19 cellular contexts compared by ENCODE assay signal in the genomic region with DNA sequence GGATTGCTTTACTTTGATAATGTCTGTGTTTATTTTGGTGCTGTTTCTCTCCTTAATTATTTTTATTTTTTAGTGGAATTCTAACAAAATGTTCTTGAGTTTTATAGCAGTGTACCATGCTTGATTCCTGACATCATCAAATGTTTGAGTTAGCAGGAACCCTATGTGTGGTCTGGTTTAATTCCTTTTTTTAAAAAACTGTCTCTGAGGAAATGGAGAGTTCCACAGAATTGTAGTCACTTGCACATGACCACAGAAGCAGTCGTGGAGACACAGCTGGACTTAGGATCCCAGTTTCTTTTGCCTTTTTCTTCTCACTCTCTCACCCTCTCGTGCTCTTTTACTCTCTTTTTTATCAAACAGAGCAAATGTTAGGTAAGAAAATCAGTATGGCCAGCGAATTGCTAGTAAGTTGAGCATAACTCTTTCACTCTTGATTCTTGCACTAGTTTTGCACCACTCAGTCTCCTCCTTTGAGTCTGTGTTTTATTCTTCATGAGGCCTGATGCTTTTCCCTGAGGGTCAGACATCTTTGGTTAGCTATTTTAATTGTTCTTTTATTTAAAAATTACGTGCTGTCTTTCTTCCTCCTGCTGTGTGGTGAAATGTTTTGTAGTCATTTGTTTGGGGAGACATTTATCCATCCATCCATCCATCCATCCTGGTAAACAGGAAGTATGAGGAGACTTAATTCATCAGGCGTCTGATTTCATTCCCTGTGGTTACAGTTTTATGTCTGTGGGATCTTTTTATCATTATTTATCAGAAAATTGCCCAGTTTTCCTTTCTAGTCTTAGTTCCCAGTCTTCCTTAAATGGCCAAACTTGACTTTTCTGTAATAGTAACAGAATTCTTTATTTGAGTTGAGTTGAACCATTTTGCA.
DNase-seq lines count a peak whose midpoint lies in the region; ATAC-seq and TF ChIP-seq lines count a peak whose summit lies in the region.
"Had no signal": no experiment of that assay in that cellular context is flagged by ENCODE, and none has a peak within 500 bp of the region (broad histone marks: within the 10 kb centered on the region; RNA-seq: fewer than 3 reads in every experiment).

No MANE protein-coding gene starts in this region.

- no peaks in the 10 kb centered on the region for H4K20me1 ChIP-seq in SK-N-SH (ENCODE audit: insufficient read depth)

- no peak for TF ChIP-seq EP300 in SK-N-SH (IDR thresholded peaks at IDR 0.05; ENCODE audit: borderline replicate concordance in 1 of 2, low read depth in 1 of 2, low read length in 1 of 2)

- H3K9me3 ChIP-seq in SK-N-SH (no peaks in the 10 kb centered on the region; the same call in 1 of the 2 replicates), T-helper 17 cell (ENCODE audit: control insufficient read depth, low read length, poor library complexity, severe bottlenecking) (no peaks in the 10 kb centered on the region)
- H3K9me3 ChIP-seq: Peyer's patch, upper lobe of right lung had no signal

- peak overlapping the region; percentile 19 for H3K27ac Mint-ChIP-seq in T-helper 17 cell
- peak overlapping the region; percentile 80 for H3K27ac Mint-ChIP-seq in stimulated activated memory B cell treated with anti-CD40 and anti-IgM and Interleukin-4, amounts not matched to agents 10 μg/mL and 1 μg/mL and 100 μg/mL, for 72 hours
- H3K27ac Mint-ChIP-seq: activated naive CD8-positive, alpha-beta T cell treated with anti-CD3 and anti-CD28 coated beads for 36 hours; T-helper 1 cell treated with Interleukin-12 subunit alpha and Interleukin-12 subunit beta and Interleukin-4 antibody, amounts not matched to agents 30 μg/mL and 1 μg/mL, for 36 hours had no signal

- peaks cover 72 to 83% of the 10 kb centered on the region in 2 experiments for H3K36me3 ChIP-seq in SK-N-SH (replicated peaks in 1 of 2; ENCODE audit: control insufficient read depth in 1 of 2, insufficient read depth in 2 of 2, low read length in 1 of 2)

- 85% methylated on average over 5 of the region's 5 CpGs for WGBS in SK-N-SH (ENCODE audit: low lambda C conversion rate)

- H3K27ac ChIP-seq in SK-N-SH (ENCODE audit: low read depth in 2 of 2, low read length in 1 of 2) = peak overlapping the region; percentile 40 to 54
- H3K27ac ChIP-seq: 22Rv1, Peyer's patch, upper lobe of right lung had no signal

- H2AFZ ChIP-seq in SK-N-SH (ENCODE audit: low read depth) = no peak overlapping the region

- no peak for TF ChIP-seq CTCF in SK-N-SH (IDR thresholded peaks at IDR 0.05)
- no peak for TF ChIP-seq CTCF in foreskin fibroblast (IDR thresholded peaks at IDR 0.05; ENCODE audit: low read depth, low read length)

- peaks cover 5% of the 10 kb centered on the region for H3K9me3 Mint-ChIP-seq in stimulated activated memory B cell treated with anti-CD40 and anti-IgM and Interleukin-4, amounts not matched to agents 10 μg/mL and 1 μg/mL and 100 μg/mL, for 72 hours
- H3K9me3 Mint-ChIP-seq: activated naive CD8-positive, alpha-beta T cell treated with anti-CD3 and anti-CD28 coated beads for 36 hours had no signal

- H3K4me3 ChIP-seq in SK-N-SH (ENCODE audit: low read depth in 2 of 2, low read length in 1 of 2) = no peak overlapping the region
- no peak overlapping the region for H3K4me3 ChIP-seq in foreskin fibroblast (ENCODE audit: low read depth in 1 of 2, low read length in 2 of 2)
- H3K4me3 ChIP-seq: Peyer's patch, upper lobe of right lung had no signal

- no peak for DNase-seq in SK-N-SH
- no peak for DNase-seq in T-helper 17 cell
- peak; percentile 41 to 61 for DNase-seq in foreskin fibroblast
- no peak for DNase-seq in NCI-H748 treated with DMSO at 0.1 percent for 48 hours (lab: John Stamatoyannopoulos, UW)
- DNase-seq in HuH-7.5 (ENCODE audit: low spot score) = no peak
- DNase-seq: activated CD8-positive, alpha-beta memory T cell treated with anti-CD3 and anti-CD28 coated beads, Interleukin-2, amount 50 U/mL, for 4 hours; activated naive CD8-positive, alpha-beta T cell treated with anti-CD3 and anti-CD28 coated beads for 36 hours; hypothalamus; left colon; NCI-H1417 treated with DMSO at 0.1 percent for 48 hours; stimulated activated CD4-positive, alpha-beta T cell treated with anti-CD3 and anti-CD28 coated beads, Interleukin-4, amount 100 ng/mL, for 24 hours; upper lobe of right lung had no signal

- H3K79me2 ChIP-seq in SK-N-SH (ENCODE audit: insufficient read depth) = peaks cover 59% of the 10 kb centered on the region

- H3K4me1 Mint-ChIP-seq in T-helper 17 cell = peaks cover 18% of the 10 kb centered on the region
- peaks cover 45% of the 10 kb centered on the region for H3K4me1 Mint-ChIP-seq in stimulated activated memory B cell treated with anti-CD40 and anti-IgM and Interleukin-4, amounts not matched to agents 10 μg/mL and 1 μg/mL and 100 μg/mL, for 72 hours

- H3F3A ChIP-seq in SK-N-SH (replicated peaks; ENCODE audit: insufficient read depth) = no peaks in the 10 kb centered on the region

- no peaks in the 10 kb centered on the region for H3K27me3 Mint-ChIP-seq in T-helper 17 cell
- no peaks in the 10 kb centered on the region for H3K27me3 Mint-ChIP-seq in stimulated activated memory B cell treated with anti-CD40 and anti-IgM and Interleukin-4, amounts not matched to agents 10 μg/mL and 1 μg/mL and 100 μg/mL, for 72 hours
- H3K27me3 Mint-ChIP-seq: activated naive CD8-positive, alpha-beta T cell treated with anti-CD3 and anti-CD28 coated beads for 36 hours had no signal

- no peak for TF ChIP-seq RAD21 in SK-N-SH (IDR thresholded peaks at IDR 0.05; ENCODE audit: low read length)

- no peak overlapping the region for H3K4me3 Mint-ChIP-seq in T-helper 17 cell
- H3K4me3 Mint-ChIP-seq in stimulated activated memory B cell treated with anti-CD40 and anti-IgM and Interleukin-4, amounts not matched to agents 10 μg/mL and 1 μg/mL and 100 μg/mL, for 72 hours = peak overlapping the region; percentile 21
- H3K4me3 Mint-ChIP-seq: activated naive CD8-positive, alpha-beta T cell treated with anti-CD3 and anti-CD28 coated beads for 36 hours; T-helper 1 cell treated with Interleukin-12 subunit alpha and Interleukin-12 subunit beta and Interleukin-4 antibody, amounts not matched to agents 30 μg/mL and 1 μg/mL, for 36 hours had no signal

- no peaks in the 10 kb centered on the region for H3K27me3 ChIP-seq in SK-N-SH (ENCODE audit: insufficient read depth)
- H3K27me3 ChIP-seq: Peyer's patch, upper lobe of right lung had no signal

- H3K4me1 ChIP-seq in SK-N-SH (ENCODE audit: control insufficient read depth in 1 of 2, insufficient read depth in 2 of 2, low read depth in 1 of 2, low read length in 1 of 2) = peaks cover 0 to 2% of the 10 kb centered on the region in 2 experiments; a peak in 1 of 4 replicates
- H3K4me1 ChIP-seq: Peyer's patch, upper lobe of right lung had no signal

- H3K36me3 Mint-ChIP-seq in T-helper 17 cell (ENCODE audit: low read depth) = peaks cover 10% of the 10 kb centered on the region
- peaks cover 72% of the 10 kb centered on the region for H3K36me3 Mint-ChIP-seq in stimulated activated memory B cell treated with anti-CD40 and anti-IgM and Interleukin-4, amounts not matched to agents 10 μg/mL and 1 μg/mL and 100 μg/mL, for 72 hours

- H3K9ac ChIP-seq in SK-N-SH = no peak overlapping the region

- H3K4me2 ChIP-seq in SK-N-SH = no peak overlapping the region

- CTCF ChIA-PET in SK-N-SH (lab: Yijun Ruan, JAX) = interaction anchor here (0.6 to 1.9 kb wide), 3 partner anchors 10 to 140 kb away, joined by 3 to 10 read pairs (median 3); no protein-coding TSS in a partner anchor

- POLR2A ChIA-PET in SK-N-SH (lab: Yijun Ruan, JAX) = no interaction called here

- peaks cover 2% of the 10 kb centered on the region; the same call in 1 of the 2 replicates for H3K9me2 ChIP-seq in SK-N-SH

- ATAC-seq in SK-N-SH treated with all-trans-retinoic acid at 6 μM for 48 hours (no peak), T-helper 17 cell (no peak), HG02852 (IDR thresholded peaks at IDR 0.05; ENCODE audit: unreplicated experiment) (no peak)
- peak; percentile 60 for ATAC-seq in stimulated activated memory B cell treated with anti-CD40 and anti-IgM and Interleukin-4, amounts not matched to agents 10 μg/mL and 1 μg/mL and 100 μg/mL, for 72 hours
- ATAC-seq: activated CD4-positive, CD25-positive, alpha-beta regulatory T cell treated with anti-CD3 and anti-CD28 coated beads, Interleukin-2, amount 50 U/mL, for 24 hours; left colon; upper lobe of right lung had no signal

TF ChIP-seq in SK-N-SH, 30 proteins besides CTCF, POLR2A, EP300 and RAD21 (continues in another document):
- TF ChIP-seq YY1 (IDR thresholded peaks at IDR 0.05; ENCODE audit: low read depth) = no peak
- TF ChIP-seq, protein P1, sequence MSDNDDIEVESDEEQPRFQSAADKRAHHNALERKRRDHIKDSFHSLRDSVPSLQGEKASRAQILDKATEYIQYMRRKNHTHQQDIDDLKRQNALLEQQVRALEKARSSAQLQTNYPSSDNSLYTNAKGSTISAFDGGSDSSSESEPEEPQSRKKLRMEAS (IDR thresholded peaks at IDR 0.05; ENCODE audit: low read depth) = no peak
- TF ChIP-seq RXRA (IDR thresholded peaks at IDR 0.05; ENCODE audit: borderline replicate concordance, low read depth) = no peak
- no peak for TF ChIP-seq EZH2phosphoT487 (IDR thresholded peaks at IDR 0.05; ENCODE audit: borderline replicate concordance, low read depth)
- TF ChIP-seq ELF1 (IDR thresholded peaks at IDR 0.05) = no peak

TF ChIP-seq in SK-N-SH treated with all-trans-retinoic acid at 6 μM for 48 hours, 23 proteins besides CTCF, POLR2A, EP300 and RAD21 (continues in another document):
- TF ChIP-seq PPARA (CRISPR knock-in tag; IDR thresholded peaks at IDR 0.05; ENCODE audit: borderline replicate concordance) (no peak), ZFP30 (CRISPR knock-in tag; IDR thresholded peaks at IDR 0.05) (no peak), ISL1 (CRISPR knock-in tag; IDR thresholded peaks at IDR 0.05) (no peak)
- TF ChIP-seq, protein P2, sequence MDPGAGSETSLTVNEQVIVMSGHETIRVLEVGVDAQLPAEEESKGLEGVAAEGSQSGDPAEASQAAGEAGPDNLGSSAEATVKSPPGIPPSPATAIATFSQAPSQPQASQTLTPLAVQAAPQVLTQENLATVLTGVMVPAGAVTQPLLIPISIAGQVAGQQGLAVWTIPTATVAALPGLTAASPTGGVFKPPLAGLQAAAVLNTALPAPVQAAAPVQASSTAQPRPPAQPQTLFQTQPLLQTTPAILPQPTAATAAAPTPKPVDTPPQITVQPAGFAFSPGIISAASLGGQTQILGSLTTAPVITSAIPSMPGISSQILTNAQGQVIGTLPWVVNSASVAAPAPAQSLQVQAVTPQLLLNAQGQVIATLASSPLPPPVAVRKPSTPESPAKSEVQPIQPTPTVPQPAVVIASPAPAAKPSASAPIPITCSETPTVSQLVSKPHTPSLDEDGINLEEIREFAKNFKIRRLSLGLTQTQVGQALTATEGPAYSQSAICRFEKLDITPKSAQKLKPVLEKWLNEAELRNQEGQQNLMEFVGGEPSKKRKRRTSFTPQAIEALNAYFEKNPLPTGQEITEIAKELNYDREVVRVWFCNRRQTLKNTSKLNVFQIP (CRISPR knock-in tag; IDR thresholded peaks at IDR 0.05; ENCODE audit: borderline replicate concordance, low read depth) = no peak

Comparison
In these comparisons a context has a peak if more than half of its experiments do, and no peak if none do; other contexts are left out.
1. DNase-seq: peak in foreskin fibroblast (2 of 2); none in SK-N-SH (single experiment), T-helper 17 cell (0 of 3), NCI-H748 treated with DMSO at 0.1 percent for 48 hours (single experiment) and HuH-7.5 (single experiment).